ENCODE assay signal across 9 cellular contexts in genomic region chr6:132512342-132512637, GRCh38. TPM values are rescaled to one million over a fixed set of nuclear protein-coding genes. Genes with fewer than 3 reads are reported as not detected.
DNase-seq lines count a peak whose midpoint lies in the region; ATAC-seq, FAIRE-seq and TF ChIP-seq lines count a peak whose summit lies in the region.
"Had no signal": no experiment of that assay in that cellular context is flagged by ENCODE, and none has a peak within 500 bp of the region (broad histone marks: within the 10 kb centered on the region; RNA-seq: fewer than 3 reads in every experiment).

No MANE protein-coding gene starts in this region.

- H3K9ac ChIP-seq in astrocyte (ENCODE audit: low read length): peak overlapping the region; percentile 88

- peaks cover 7% of the 10 kb centered on the region for H3K4me1 ChIP-seq in astrocyte (ENCODE audit: insufficient read depth, low read length)
- H3K4me1 ChIP-seq in lower lobe of right lung: peaks cover 55% of the 10 kb centered on the region
- peaks cover 24 to 52% (median 36%) of the 10 kb centered on the region in 4 donors for H3K4me1 ChIP-seq in upper lobe of left lung

- intact Hi-C loops in activated naive CD4-positive, alpha-beta T cell treated with anti-CD3 and anti-CD28 coated beads for 36 hours (cut with micrococcal nuclease): loop anchor here (1.0 to 5.0 kb wide), 3 partner anchors 16 to 1440 kb away; partner anchors contain the start of gene TBPL1
- intact Hi-C loops in lower lobe of right lung (cut with DNase I): no loop called here

- H3K27me3 ChIP-seq in astrocyte (ENCODE audit: insufficient read depth, low read length) (peaks cover 6% of the 10 kb centered on the region), lower lobe of right lung (ENCODE audit: low read depth) (no peaks in the 10 kb centered on the region), upper lobe of left lung (no peaks in the 10 kb centered on the region)

- H3K4me3 ChIP-seq in astrocyte (ENCODE audit: insufficient read depth, low read depth, low read length) (peak overlapping the region; percentile 74), lower lobe of right lung (peak overlapping the region; percentile 92), upper lobe of left lung (peak overlapping the region; percentile 48 to 94 (median 83))

- H3K4me3 Mint-ChIP-seq in activated naive CD4-positive, alpha-beta T cell treated with anti-CD3 and anti-CD28 coated beads for 36 hours: peak overlapping the region; percentile 78
- peak overlapping the region; percentile 97 for H3K4me3 Mint-ChIP-seq in astrocyte (ENCODE audit: unreplicated experiment)

- TF ChIP-seq EP300 in upper lobe of left lung (IDR thresholded peaks at IDR 0.05): no peak

- peaks cover 50% of the 10 kb centered on the region for H3K79me2 ChIP-seq in astrocyte (ENCODE audit: insufficient read depth, low read length)

- 0 to 1% methylated on average over 7 of the region's 7 CpGs for WGBS in upper lobe of left lung, 2 donors

- ATAC-seq in lower lobe of right lung: no peak
- no peak for ATAC-seq in upper lobe of left lung (ENCODE audit: low FRiP score in 2 of 2)
- no peak for ATAC-seq in HG02642 (IDR thresholded peaks at IDR 0.05; ENCODE audit: poor library complexity, unreplicated experiment)
- ATAC-seq in GM18870 (IDR thresholded peaks at IDR 0.05; ENCODE audit: unreplicated experiment): no peak

- peak overlapping the region; percentile 94 for H3K4me2 ChIP-seq in astrocyte (ENCODE audit: low read length)

- H2AFZ ChIP-seq in astrocyte (ENCODE audit: low read depth, low read length): peak overlapping the region; percentile 96

- no peak for FAIRE-seq in astrocyte (lab: Jason Lieb, UNC)
- FAIRE-seq: G401.6 had no signal

- no peaks in the 10 kb centered on the region for H3K27me3 Mint-ChIP-seq in activated naive CD4-positive, alpha-beta T cell treated with anti-CD3 and anti-CD28 coated beads for 36 hours (ENCODE audit: low read depth)
- H3K27me3 Mint-ChIP-seq in astrocyte (ENCODE audit: low read depth, unreplicated experiment): peaks cover 2% of the 10 kb centered on the region

- no peak overlapping the region for H3K27ac Mint-ChIP-seq in activated naive CD4-positive, alpha-beta T cell treated with anti-CD3 and anti-CD28 coated beads for 36 hours
- H3K27ac Mint-ChIP-seq in astrocyte (ENCODE audit: unreplicated experiment): peak overlapping the region; percentile 93

- H3K36me3 ChIP-seq in astrocyte (ENCODE audit: insufficient read depth, low read length): peaks cover 3% of the 10 kb centered on the region
- H3K36me3 ChIP-seq in lower lobe of right lung: peaks cover 12% of the 10 kb centered on the region
- no peaks in the 10 kb centered on the region for H3K36me3 ChIP-seq in upper lobe of left lung

- TF ChIP-seq CTCF in astrocyte (IDR thresholded peaks at IDR 0.05; ENCODE audit: insufficient read depth, low read depth, low read length) (no peak), lower lobe of right lung (IDR thresholded peaks at IDR 0.05) (no peak), upper lobe of left lung (IDR thresholded peaks at IDR 0.05) (no peak)

- DNase-seq in activated naive CD4-positive, alpha-beta T cell treated with anti-CD3 and anti-CD28 coated beads for 36 hours: no peak
- DNase-seq in activated naive CD4-positive, alpha-beta T cell treated with anti-CD3 and anti-CD28 coated beads, Interleukin-2, amount 50 U/mL, for 16 hours: no peak
- DNase-seq in astrocyte (ENCODE audit: low read depth) (no peak), lower lobe of right lung (no peak), upper lobe of left lung (no peak), NAMALWA (ENCODE audit: low spot score) (no peak)

- TF ChIP-seq POLR2A in upper lobe of left lung (IDR thresholded peaks at IDR 0.05): no peak

- H3K36me3 Mint-ChIP-seq in activated naive CD4-positive, alpha-beta T cell treated with anti-CD3 and anti-CD28 coated beads for 36 hours (ENCODE audit: low read depth): peaks cover 3% of the 10 kb centered on the region
- peaks cover 8% of the 10 kb centered on the region for H3K36me3 Mint-ChIP-seq in astrocyte (ENCODE audit: low read depth, unreplicated experiment)

- no peaks in the 10 kb centered on the region for H3K9me3 Mint-ChIP-seq in activated naive CD4-positive, alpha-beta T cell treated with anti-CD3 and anti-CD28 coated beads for 36 hours
- no peaks in the 10 kb centered on the region for H3K9me3 Mint-ChIP-seq in astrocyte (ENCODE audit: unreplicated experiment)

- CTCF ChIA-PET in activated naive CD4-positive, alpha-beta T cell treated with anti-CD3 and anti-CD28 coated beads for 36 hours (lab: Charles Lee): interaction anchor here (1.5 kb wide), 1 partner anchor 28 kb away, joined by 6 read pairs; no protein-coding TSS in a partner anchor

- H3K4me1 Mint-ChIP-seq in activated naive CD4-positive, alpha-beta T cell treated with anti-CD3 and anti-CD28 coated beads for 36 hours (ENCODE audit: low read depth): peaks cover 29% of the 10 kb centered on the region
- peaks cover 14% of the 10 kb centered on the region for H3K4me1 Mint-ChIP-seq in astrocyte (ENCODE audit: low read depth, unreplicated experiment)

- peaks cover 38% of the 10 kb centered on the region for H4K20me1 ChIP-seq in astrocyte (ENCODE audit: insufficient read depth, low read length)

- H3K27ac ChIP-seq in astrocyte (ENCODE audit: low read depth, low read length) (peak overlapping the region; percentile 72), lower lobe of right lung (peak overlapping the region; percentile 91), upper lobe of left lung (peak overlapping the region; percentile 84 to 96 (median 91))

- H3K9me3 ChIP-seq in astrocyte (ENCODE audit: insufficient read depth, low read depth, low read length) (no peaks in the 10 kb centered on the region), lower lobe of right lung (no peaks in the 10 kb centered on the region), upper lobe of left lung (no peaks in the 10 kb centered on the region)

RNA-seq across cellular contexts. Expression of gene STX7, which starts 0.6 kb away (rescaled TPM):
- 10 to 100 TPM; 11.3 to 11.7 TPM for total RNA-seq in activated naive CD4-positive, alpha-beta T cell treated with anti-CD3 and anti-CD28 coated beads for 36 hours
- 60.6 and 62.1 TPM in 2 replicates for total RNA-seq in astrocyte
- 97.2 TPM for total RNA-seq in lower lobe of right lung
- total RNA-seq in upper lobe of left lung: 10 to 100 TPM; 23.2 to 86.6 (median 44.8) TPM

RNA-seq across cellular contexts. Expression of gene TAAR9, which starts 25.8 kb away (rescaled TPM):
- not detected for total RNA-seq in activated naive CD4-positive, alpha-beta T cell treated with anti-CD3 and anti-CD28 coated beads for 36 hours
- not detected in 2 replicates for total RNA-seq in astrocyte
- not detected for total RNA-seq in lower lobe of right lung
- total RNA-seq in upper lobe of left lung: not detected

RNA-seq across cellular contexts. Expression of gene TAAR8, which starts 40.2 kb away (rescaled TPM):
- total RNA-seq in activated naive CD4-positive, alpha-beta T cell treated with anti-CD3 and anti-CD28 coated beads for 36 hours: not detected
- total RNA-seq in astrocyte (not detected in 2 replicates), lower lobe of right lung (not detected), upper lobe of left lung (not detected)

RNA-seq across cellular contexts. Expression of gene TAAR6, which starts 57.8 kb away (rescaled TPM):
- not detected for total RNA-seq in activated naive CD4-positive, alpha-beta T cell treated with anti-CD3 and anti-CD28 coated beads for 36 hours
- total RNA-seq in astrocyte (not detected in 2 replicates), lower lobe of right lung (not detected), upper lobe of left lung (not detected)
